Comparison of ENCODE assay signal across 16 cellular contexts in the genomic region with DNA sequence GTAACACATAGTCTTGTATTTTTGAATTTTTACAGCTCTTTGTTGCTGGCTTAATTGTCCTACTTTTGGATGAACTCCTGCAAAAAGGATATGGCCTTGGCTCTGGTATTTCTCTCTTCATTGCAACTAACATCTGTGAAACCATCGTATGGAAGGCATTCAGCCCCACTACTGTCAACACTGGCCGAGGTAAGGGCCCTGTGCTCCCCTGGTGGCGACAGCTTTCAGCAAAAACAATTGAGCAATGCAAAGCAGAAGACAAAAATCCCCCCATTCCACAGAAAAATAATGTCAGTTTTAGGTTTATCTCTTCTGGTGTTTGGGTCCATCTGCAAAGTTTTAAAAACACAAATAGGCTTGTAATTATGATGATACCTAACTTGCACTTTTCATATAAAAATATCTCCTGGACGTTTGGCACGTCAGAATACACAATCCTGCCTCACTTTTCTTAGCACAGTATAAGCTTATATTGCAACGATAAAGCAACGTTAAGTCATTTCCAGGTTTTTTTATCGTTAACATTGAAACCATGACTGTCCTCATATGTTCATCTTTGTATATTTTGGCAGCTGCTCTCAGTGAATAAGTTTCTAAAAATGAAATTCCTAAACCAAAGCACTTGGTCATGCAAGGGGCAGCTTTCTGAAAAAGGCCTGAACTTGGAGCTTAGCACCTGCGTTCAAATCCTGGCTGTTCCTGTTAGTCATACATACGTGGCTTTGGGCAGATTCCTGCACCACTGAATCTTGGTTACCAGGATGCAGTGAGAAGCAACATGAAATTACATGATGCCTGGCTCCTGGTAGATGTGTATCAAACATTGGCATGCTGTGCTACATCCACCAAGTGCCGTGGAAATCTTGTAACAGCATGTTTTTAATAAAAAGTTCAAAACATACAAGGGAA. TPM values are rescaled to one million over a fixed set of nuclear protein-coding genes. Genes with fewer than 3 reads are reported as not detected.
DNase-seq lines count a peak whose midpoint lies in the region; ATAC-seq and TF ChIP-seq lines count a peak whose summit lies in the region.
"Had no signal": no experiment of that assay in that cellular context is flagged by ENCODE, and none has a peak within 500 bp of the region (broad histone marks: within the 10 kb centered on the region; RNA-seq: fewer than 3 reads in every experiment).

No MANE protein-coding gene starts in this region.

- peak; percentile 86 for DNase-seq in AG08395 (ENCODE audit: low spot score)
- DNase-seq in HS-5 (ENCODE audit: low read depth) = peak; percentile 97
- DNase-seq in astrocyte of the cerebellum (ENCODE audit: low read depth) = peak; percentile 77
- DNase-seq in fibroblast of the conjunctiva (ENCODE audit: low read depth) = peak; percentile 94
- DNase-seq in mesenteric fat pad (ENCODE audit: low spot score) = no peak
- no peak for DNase-seq in lower lobe of right lung
- DNase-seq: activated effector memory CD4-positive, alpha-beta T cell treated with Interleukin-2 at 50 U/mL for 16 hours; DND-41; NCI-H1092; psoas muscle; stimulated activated naive B cell treated with anti-CD40 and anti-IgM and Interleukin-4, amounts not matched to agents 10 μg/mL and 1 μg/mL and 100 μg/mL, for 72 hours; T-helper 2 cell had no signal

- no peak overlapping the region for H3K27ac ChIP-seq in lower lobe of right lung
- H3K27ac ChIP-seq: psoas muscle had no signal

- H3K4me1 ChIP-seq in lower lobe of right lung = no peaks in the 10 kb centered on the region
- H3K4me1 ChIP-seq: psoas muscle had no signal

- peak; percentile 37 for TF ChIP-seq CTCF in astrocyte of the cerebellum (IDR thresholded peaks at IDR 0.05; ENCODE audit: low read depth, low read length, missing control alignments)
- TF ChIP-seq CTCF in lower lobe of right lung (IDR thresholded peaks at IDR 0.05) = no peak

- H3K27me3 ChIP-seq in lower lobe of right lung (ENCODE audit: low read depth) = no peaks in the 10 kb centered on the region

- in situ Hi-C loops in astrocyte of the cerebellum (cut with HindIII; ENCODE audit: low sequenced_read_pairs) = no loop called here

- no peaks in the 10 kb centered on the region for H3K9me3 ChIP-seq in lower lobe of right lung
- H3K9me3 ChIP-seq: psoas muscle had no signal

- ATAC-seq in GM19351 (IDR thresholded peaks at IDR 0.05; ENCODE audit: unreplicated experiment) = no peak
- no peak for ATAC-seq in lower lobe of right lung
- ATAC-seq in GM18873 (IDR thresholded peaks at IDR 0.05; ENCODE audit: low FRiP score, unreplicated experiment) = no peak
- ATAC-seq: esophagus mucosa; HCT116; stimulated activated naive B cell treated with anti-CD40 and anti-IgM and Interleukin-4, amounts not matched to agents 10 μg/mL and 1 μg/mL and 100 μg/mL, for 72 hours had no signal

- intact Hi-C loops in lower lobe of right lung (cut with DNase I) = no loop called here

- H3K4me3 ChIP-seq in astrocyte of the cerebellum (ENCODE audit: low read depth, low read length) (no peak overlapping the region), lower lobe of right lung (no peak overlapping the region)
- H3K4me3 ChIP-seq: psoas muscle had no signal

- H3K36me3 ChIP-seq in lower lobe of right lung = peaks cover 100% of the 10 kb centered on the region

RNA-seq across cellular contexts. Expression of gene SEC61A1, which starts 8.5 kb away (rescaled TPM):
- total RNA-seq in mesenteric fat pad (226 TPM), lower lobe of right lung (152 TPM)

Comparison
In these comparisons a context has a peak if more than half of its experiments do, and no peak if none do; other contexts are left out.
1. DNase-seq: peak in AG08395 (single experiment), HS-5 (single experiment), astrocyte of the cerebellum (single experiment) and fibroblast of the conjunctiva (single experiment); none in mesenteric fat pad (single experiment) and lower lobe of right lung (single experiment).